8 cellular contexts compared by ENCODE assay signal in the genomic region with DNA sequence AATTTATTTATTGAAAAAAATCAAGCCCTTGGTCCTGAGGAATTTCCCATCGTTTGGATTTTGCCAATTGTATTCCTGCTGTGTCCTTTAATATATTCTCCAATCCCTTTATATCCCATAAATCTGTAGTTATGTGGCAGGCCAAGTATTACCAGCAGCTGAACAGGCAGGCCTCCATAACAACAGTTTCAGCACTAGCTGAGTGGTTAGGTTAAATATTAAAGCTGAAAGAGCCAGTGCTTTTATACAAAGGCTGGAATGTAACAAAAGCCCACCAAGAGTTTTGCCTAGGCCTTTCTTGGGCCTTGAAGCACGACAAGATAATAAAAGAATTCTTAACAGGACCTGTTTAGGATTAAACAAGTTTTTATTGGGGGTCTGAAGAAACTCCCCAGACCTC.
"Had no signal": no experiment of that assay in that cellular context is flagged by ENCODE, and none has a peak within 500 bp of the region (broad histone marks: within the 10 kb centered on the region; RNA-seq: fewer than 3 reads in every experiment).

No MANE protein-coding gene starts in this region.

- H3K27ac ChIP-seq: HL-60, KMS-11 had no signal

- H2AFZ ChIP-seq: GM23338 had no signal

- H3K4me1 Mint-ChIP-seq: IgD-negative memory B cell had no signal

- H3K27ac Mint-ChIP-seq: GM23338, H9, IgD-negative memory B cell had no signal

- H3K9me3 Mint-ChIP-seq: GM23338, H9, IgD-negative memory B cell had no signal

- DNase-seq: H9, HCEC 1CT, KBM-7 had no signal

- ATAC-seq: GM23338, HepG2 had no signal

- H3K9ac ChIP-seq: KMS-11 had no signal

- H3K4me3 ChIP-seq: GM23338 had no signal

- H3K36me3 Mint-ChIP-seq: IgD-negative memory B cell had no signal

- H3K4me2 ChIP-seq: GM23338, KMS-11 had no signal

- H3K27me3 Mint-ChIP-seq: IgD-negative memory B cell had no signal

- H3K4me3 Mint-ChIP-seq: GM23338, H9, IgD-negative memory B cell had no signal
